In genomic region chr9:78365979-78366697, GRCh38 we compare ENCODE assay signal across 10 cellular contexts.
DNase-seq lines count a peak whose midpoint lies in the region; ATAC-seq and TF ChIP-seq lines count a peak whose summit lies in the region.
"Had no signal": no experiment of that assay in that cellular context is flagged by ENCODE, and none has a peak within 500 bp of the region (broad histone marks: within the 10 kb centered on the region; RNA-seq: fewer than 3 reads in every experiment).

No MANE protein-coding gene starts in this region.

- no peaks in the 10 kb centered on the region for H4K20me1 ChIP-seq in smooth muscle cell (ENCODE audit: low read depth)

- no peak overlapping the region for H3K4me3 Mint-ChIP-seq in effector memory CD8-positive, alpha-beta T cell

- no peaks in the 10 kb centered on the region for H3K36me3 Mint-ChIP-seq in effector memory CD8-positive, alpha-beta T cell (ENCODE audit: insufficient read depth)

- no peaks in the 10 kb centered on the region for H3K4me1 ChIP-seq in smooth muscle cell (ENCODE audit: low read depth)
- H3K4me1 ChIP-seq in ovary (ENCODE audit: insufficient read depth), result no peaks in the 10 kb centered on the region
- H3K4me1 ChIP-seq: suprapubic skin had no signal

- intact Hi-C loops in ovary (cut with DNase I), result loop anchor here (5.0 to 10.0 kb wide), 4 partner anchors 99 to 109 kb away; no protein-coding TSS in a partner anchor

- no peak overlapping the region for H3K9ac ChIP-seq in smooth muscle cell (ENCODE audit: low read depth)

- no peak for TF ChIP-seq POLR2A in ovary (IDR thresholded peaks at IDR 0.05)

- H3F3A ChIP-seq in smooth muscle cell (ENCODE audit: low read depth), result no peaks in the 10 kb centered on the region

- WGBS in smooth muscle cell (ENCODE audit: low lambda C conversion rate), result 68% methylated on average over 4 of the region's 4 CpGs
- WGBS in ovary, 3 donors, result 13 to 19% (median 14%) methylated on average over 4 of the region's 4 CpGs

- peak; percentile 61 for TF ChIP-seq CTCF in epithelial cell of esophagus (IDR thresholded peaks at IDR 0.05; ENCODE audit: insufficient read depth, low read depth, low read length, missing control alignments)
- peak; percentile 83 for TF ChIP-seq CTCF in smooth muscle cell (IDR thresholded peaks at IDR 0.05; ENCODE audit: borderline replicate concordance, insufficient read depth, poor library complexity, severe bottlenecking)
- no peak for TF ChIP-seq CTCF in ovary (IDR thresholded peaks at IDR 0.05)

- H3K27me3 Mint-ChIP-seq in effector memory CD8-positive, alpha-beta T cell, result peaks cover 16 to 31% of the 10 kb centered on the region in 2 donors

- no peak overlapping the region for H3K27ac Mint-ChIP-seq in effector memory CD8-positive, alpha-beta T cell

- H3K4me3 ChIP-seq in epithelial cell of esophagus (ENCODE audit: low read length), result no peak overlapping the region
- no peak overlapping the region for H3K4me3 ChIP-seq in smooth muscle cell
- H3K4me3 ChIP-seq in ovary, result no peak overlapping the region
- H3K4me3 ChIP-seq: suprapubic skin had no signal

- H3K9me3 ChIP-seq in smooth muscle cell (replicated peaks; ENCODE audit: low read depth) (no peaks in the 10 kb centered on the region), ovary (no peaks in the 10 kb centered on the region)
- H3K9me3 ChIP-seq: suprapubic skin had no signal

- no peaks in the 10 kb centered on the region for H3K9me3 Mint-ChIP-seq in effector memory CD8-positive, alpha-beta T cell

- DNase-seq in NCI-H2196 (lab: John Stamatoyannopoulos, UW; ENCODE audit: unreplicated experiment) (peak; percentile 52), NCI-H2196 treated with DMSO at 0.1 percent for 48 hours (lab: John Stamatoyannopoulos, UW; ENCODE audit: unreplicated experiment) (no peak), NCI-H69 (lab: John Stamatoyannopoulos, UW) (peak; percentile 53), epithelial cell of esophagus (ENCODE audit: low read depth) (peak; percentile 19), smooth muscle cell (lab: John Stamatoyannopoulos, UW; ENCODE audit: unreplicated experiment) (no peak), COR-L47 (lab: John Stamatoyannopoulos, UW) (no peak), ovary (no peak)
- DNase-seq in effector memory CD8-positive, alpha-beta T cell, result no peak
- DNase-seq: left colon had no signal

- no peak overlapping the region for H3K27ac ChIP-seq in smooth muscle cell (ENCODE audit: low read depth)
- no peak overlapping the region for H3K27ac ChIP-seq in ovary
- H3K27ac ChIP-seq: suprapubic skin had no signal

- H3K79me2 ChIP-seq in smooth muscle cell (ENCODE audit: low read depth), result no peaks in the 10 kb centered on the region

- no peak for ATAC-seq in effector memory CD8-positive, alpha-beta T cell (replicated peaks)
- ATAC-seq: left colon had no signal

- H3K27me3 ChIP-seq in smooth muscle cell (ENCODE audit: low read depth) (no peaks in the 10 kb centered on the region), ovary (no peaks in the 10 kb centered on the region)

- no peak overlapping the region for H2AFZ ChIP-seq in smooth muscle cell (ENCODE audit: low read depth)

- H3K4me2 ChIP-seq in smooth muscle cell, result no peak overlapping the region

- TF ChIP-seq EP300 in ovary (IDR thresholded peaks at IDR 0.05), result no peak

- no peaks in the 10 kb centered on the region for H3K4me1 Mint-ChIP-seq in effector memory CD8-positive, alpha-beta T cell (ENCODE audit: low read depth in 2 of 2)

- no peaks in the 10 kb centered on the region for H3K36me3 ChIP-seq in smooth muscle cell (ENCODE audit: low read depth)
- no peaks in the 10 kb centered on the region for H3K36me3 ChIP-seq in ovary
- H3K36me3 ChIP-seq: suprapubic skin had no signal

Comparison
In these comparisons a context has a peak if more than half of its experiments do, and no peak if none do; other contexts are left out.
1. DNase-seq: peak in NCI-H2196 (single experiment), NCI-H69 (single experiment) and epithelial cell of esophagus (single experiment); none in NCI-H2196 treated with DMSO at 0.1 percent for 48 hours (single experiment), smooth muscle cell (single experiment), COR-L47 (single experiment), ovary (0 of 5) and effector memory CD8-positive, alpha-beta T cell (0 of 3).
2. CTCF ChIP-seq: peak in epithelial cell of esophagus (single experiment) and smooth muscle cell (single experiment); none in ovary (0 of 3).